ENCODE assay signal across 14 cellular contexts in the genomic region with DNA sequence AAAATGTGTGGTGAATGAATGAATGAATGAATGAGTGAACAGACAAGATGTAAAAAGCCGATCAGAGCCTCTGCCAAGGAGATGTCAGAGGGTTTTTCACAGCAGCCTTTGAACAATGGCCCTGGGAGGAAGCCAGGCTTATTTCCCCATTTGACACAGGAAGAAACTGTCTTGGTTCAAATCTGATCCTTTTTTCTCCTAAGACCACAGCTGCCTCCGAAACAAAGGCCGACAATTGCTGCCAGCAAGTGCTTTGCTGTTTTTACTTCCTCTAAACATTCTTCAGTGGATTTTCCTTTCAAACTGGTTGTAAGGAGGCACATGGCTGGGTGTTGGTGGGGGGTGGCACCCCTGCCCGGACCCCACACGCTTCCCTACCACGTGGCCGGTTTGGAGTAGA. TPM values are rescaled to one million over a fixed set of nuclear protein-coding genes. Genes with fewer than 3 reads are reported as not detected.
A peak's percentile ranks its signal among the peaks of the same experiment; 100 is the strongest.
DNase-seq lines count a peak whose midpoint lies in the region; ATAC-seq and TF ChIP-seq lines count a peak whose summit lies in the region.
"Had no signal": no experiment of that assay in that cellular context is flagged by ENCODE, and none has a peak within 500 bp of the region (broad histone marks: within the 10 kb centered on the region; RNA-seq: fewer than 3 reads in every experiment).

No MANE protein-coding gene starts in this region.

- intact Hi-C loops in Right ventricle myocardium inferior (cut with DNase I): loop anchor here (10.0 kb wide), 1 partner anchor 90 kb away; a partner anchor contains a TSS
- intact Hi-C loops in cardiac septum (cut with DNase I): no loop called here
- intact Hi-C loops in esophagus squamous epithelium (cut with DNase I): no loop called here

- TF ChIP-seq POLR2A in esophagus squamous epithelium (IDR thresholded peaks at IDR 0.05): no peak

- no peak overlapping the region for H3K4me3 ChIP-seq in esophagus squamous epithelium

- H3K27ac ChIP-seq in esophagus squamous epithelium: peak overlapping the region in 2 of 4 donors; percentile 17 to 26

- 8 to 11% methylated on average over 5 to 7 of the region's 7 CpGs for WGBS in esophagus squamous epithelium, 2 donors

- peaks cover 0 to 2% (median 0%) of the 10 kb centered on the region in 3 donors for H3K36me3 ChIP-seq in esophagus squamous epithelium

- no peak for TF ChIP-seq CTCF in esophagus squamous epithelium (IDR thresholded peaks at IDR 0.05)

- no peaks in the 10 kb centered on the region for H3K9me3 ChIP-seq in esophagus squamous epithelium

- peaks cover 0 to 40% (median 6%) of the 10 kb centered on the region in 3 donors for H3K4me1 ChIP-seq in esophagus squamous epithelium

- DNase-seq in Right ventricle myocardium inferior (ENCODE audit: missing footprints): peak; percentile 45
- DNase-seq in cardiac septum (ENCODE audit: low spot score): no peak
- peak; percentile 94 for DNase-seq in dermis blood vessel endothelial cell
- peak; percentile 85 for DNase-seq in medulla oblongata (ENCODE audit: extremely low spot score)
- no peak for DNase-seq in esophagus squamous epithelium (lab: John Stamatoyannopoulos, UW)
- DNase-seq: activated CD8-positive, alpha-beta memory T cell treated with anti-CD3 and anti-CD28 coated beads, Interleukin-2, amount 10 ng/mL, durations not matched to agents 7 days and 5 days; activated naive CD8-positive, alpha-beta T cell treated with anti-CD3 and anti-CD28 coated beads, Interleukin-2, amount 10 ng/mL, durations not matched to agents 7 days and 5 days; glutamatergic neuron; mesendoderm; T1000 had no signal

- H3K27me3 ChIP-seq in esophagus squamous epithelium: peaks cover 0 to 60% (median 0%) of the 10 kb centered on the region in 4 donors

- ATAC-seq in Right ventricle myocardium inferior (no peak), GM18502 (IDR thresholded peaks at IDR 0.05; ENCODE audit: poor library complexity, unreplicated experiment) (no peak), HG02970 (IDR thresholded peaks at IDR 0.05; ENCODE audit: low FRiP score, unreplicated experiment) (no peak), GM21390 (IDR thresholded peaks at IDR 0.05; ENCODE audit: unreplicated experiment) (no peak)
- ATAC-seq: activated CD8-positive, alpha-beta memory T cell treated with anti-CD3 and anti-CD28 coated beads, Interleukin-2, amount 10 ng/mL, durations not matched to agents 7 days and 5 days; Panc1 had no signal

RNA-seq across cellular contexts. Expression of a gene that starts 44.2 kb away (rescaled TPM):
- total RNA-seq in Right ventricle myocardium inferior (15.2 TPM), cardiac septum (15.6 TPM), dermis blood vessel endothelial cell (128 and 272 TPM in 2 replicates), esophagus squamous epithelium (10 to 100 TPM; 10.7 to 29.5 (median 18.6) TPM)

RNA-seq across cellular contexts. Expression of a gene that starts 48.1 kb away (rescaled TPM):
- total RNA-seq in Right ventricle myocardium inferior (68.5 TPM), cardiac septum (60.4 TPM), dermis blood vessel endothelial cell (22.0 and 24.8 TPM in 2 replicates), esophagus squamous epithelium (10 to 100 TPM; 16.7 to 36.2 (median 21.5) TPM)

RNA-seq across cellular contexts. Expression of a gene that starts 48.1 kb away (rescaled TPM):
- total RNA-seq in Right ventricle myocardium inferior (13.6 TPM), cardiac septum (15.9 TPM), dermis blood vessel endothelial cell (50.2 and 72.1 TPM in 2 replicates), esophagus squamous epithelium (10 to 100 TPM; 28.3 to 32.0 (median 28.7) TPM)

Comparison
In these comparisons a context has a peak if more than half of its experiments do, and no peak if none do; other contexts are left out.
1. DNase-seq: peak in Right ventricle myocardium inferior (single experiment), dermis blood vessel endothelial cell (single experiment) and medulla oblongata (single experiment); none in cardiac septum (single experiment) and esophagus squamous epithelium (single experiment).